8 cellular contexts compared by ENCODE assay signal in genomic region chr19:5978606-5979552, GRCh38. TPM values are rescaled to one million over a fixed set of nuclear protein-coding genes. Genes with fewer than 3 reads are reported as not detected.
DNase-seq lines count a peak whose midpoint lies in the region; ATAC-seq, FAIRE-seq and TF ChIP-seq lines count a peak whose summit lies in the region.

No MANE protein-coding gene starts in this region.

- no peak for FAIRE-seq in small intestine (lab: Jason Lieb, UNC)

- 41 to 54% (median 41%) methylated on average over 28 to 33 of the region's 33 CpGs for WGBS in small intestine, 3 donors

- H3K27ac Mint-ChIP-seq in activated CD8-positive, alpha-beta T cell treated with anti-CD3 and anti-CD28 coated beads for 36 hours, result peak overlapping the region; percentile 92

- peaks cover 5% of the 10 kb centered on the region for H3K36me3 ChIP-seq in right atrium auricular region
- peaks cover 0 to 1% of the 10 kb centered on the region in 2 donors for H3K36me3 ChIP-seq in small intestine (ENCODE audit: control insufficient read depth in 2 of 2, insufficient read depth in 2 of 2, low read length in 2 of 2)

- POLR2A ChIA-PET in activated CD8-positive, alpha-beta T cell treated with anti-CD3 and anti-CD28 coated beads for 36 hours (lab: Charles Lee), result interaction anchor here (0.7 to 4.1 kb wide), 13 partner anchors 9 to 88 kb away, joined by 3 to 24 read pairs (median 4); partner anchors contain the start of gene NDUFA11

- H3K4me3 ChIP-seq in HFF-Myc (replicated peaks; ENCODE audit: low read depth, low read length), result peak overlapping the region; percentile 82
- peak overlapping the region; percentile 98 to 100 for H3K4me3 ChIP-seq in right atrium auricular region
- peak overlapping the region; percentile 27 to 49 for H3K4me3 ChIP-seq in small intestine (ENCODE audit: low read depth in 1 of 2, low read length in 2 of 2)

- in situ Hi-C loops in ACHN (cut with HindIII; ENCODE audit: low pct_ligation_motif_present, low pct_unique_long_range_greater_than_20kb, low sequenced_read_pairs), result no loop called here

- H3K36me3 Mint-ChIP-seq in activated CD8-positive, alpha-beta T cell treated with anti-CD3 and anti-CD28 coated beads for 36 hours (ENCODE audit: low read depth), result peaks cover 46% of the 10 kb centered on the region

- no peaks in the 10 kb centered on the region for H3K9me3 ChIP-seq in right atrium auricular region
- no peaks in the 10 kb centered on the region for H3K9me3 ChIP-seq in small intestine (ENCODE audit: control insufficient read depth, low read depth)

- ATAC-seq in activated CD8-positive, alpha-beta T cell treated with anti-CD3 and anti-CD28 coated beads for 36 hours, result no peak

- CTCF ChIA-PET in activated CD8-positive, alpha-beta T cell treated with anti-CD3 and anti-CD28 coated beads for 36 hours (lab: Charles Lee), result interaction anchor here (1.0 to 6.3 kb wide), 9 partner anchors 8 to 175 kb away, joined by 3 to 32 read pairs (median 5); partner anchors contain the start of gene NRTN

- no peak for DNase-seq in HFF-Myc (ENCODE audit: extremely low read depth, low read depth)
- DNase-seq in activated CD8-positive, alpha-beta T cell treated with anti-CD3 and anti-CD28 coated beads for 36 hours, result peak; percentile 38
- DNase-seq in right atrium auricular region (ENCODE audit: low spot score), result no peak
- no peak for DNase-seq in small intestine
- DNase-seq in C1 segment of cervical spinal cord (lab: John Stamatoyannopoulos, UW), result no peak
- no peak for DNase-seq in NCI-H226
- DNase-seq in ACHN, result no peak
- DNase-seq in cerebellar cortex (ENCODE audit: low spot score), result no peak

- H3K4me3 Mint-ChIP-seq in activated CD8-positive, alpha-beta T cell treated with anti-CD3 and anti-CD28 coated beads for 36 hours, result peak overlapping the region; percentile 95

- H3K27ac ChIP-seq in right atrium auricular region (peak overlapping the region; percentile 77 to 92), small intestine (ENCODE audit: low read depth in 1 of 2, low read length in 1 of 2) (peak overlapping the region; percentile 75 to 93)

- H3K27me3 ChIP-seq in right atrium auricular region, result no peaks in the 10 kb centered on the region
- no peaks in the 10 kb centered on the region for H3K27me3 ChIP-seq in small intestine (ENCODE audit: control insufficient read depth in 2 of 2, insufficient read depth in 2 of 2, low read length in 2 of 2)

- intact Hi-C loops in activated CD8-positive, alpha-beta T cell treated with anti-CD3 and anti-CD28 coated beads for 36 hours (cut with micrococcal nuclease), result loop anchor here (5.0 to 10.0 kb wide), 2 partner anchors 74 to 187 kb away; partner anchors contain the start of genes DUS3L, NDUFA11 and VMAC

- TF ChIP-seq CTCF in HFF-Myc (IDR thresholded peaks at IDR 0.05; ENCODE audit: low read depth, low read length, missing control alignments) (no peak), right atrium auricular region (IDR thresholded peaks at IDR 0.05) (no peak)
- TF ChIP-seq CTCF in activated CD8-positive, alpha-beta T cell treated with anti-CD3 and anti-CD28 coated beads for 36 hours (IDR thresholded peaks at IDR 0.05), result no peak

- no peaks in the 10 kb centered on the region for H3K9me3 Mint-ChIP-seq in activated CD8-positive, alpha-beta T cell treated with anti-CD3 and anti-CD28 coated beads for 36 hours

- H3K4me1 ChIP-seq in right atrium auricular region (peaks cover 0 to 54% of the 10 kb centered on the region in 2 donors), small intestine (ENCODE audit: control insufficient read depth in 2 of 2, insufficient read depth in 1 of 2, low read depth in 1 of 2, low read length in 1 of 2) (peaks cover 10 to 19% of the 10 kb centered on the region in 2 donors)

- no peaks in the 10 kb centered on the region for H3K27me3 Mint-ChIP-seq in activated CD8-positive, alpha-beta T cell treated with anti-CD3 and anti-CD28 coated beads for 36 hours

- H3K4me1 Mint-ChIP-seq in activated CD8-positive, alpha-beta T cell treated with anti-CD3 and anti-CD28 coated beads for 36 hours (ENCODE audit: low read depth), result peaks cover 54% of the 10 kb centered on the region

RNA-seq across cellular contexts. Expression of gene RANBP3, which starts 0.9 kb away (rescaled TPM):
- 10 to 100 TPM; 74.3 to 87.5 TPM for total RNA-seq in activated CD8-positive, alpha-beta T cell treated with anti-CD3 and anti-CD28 coated beads for 36 hours
- total RNA-seq in right atrium auricular region, result 10 to 100 TPM; 53.6 to 54.7 TPM
- polyA plus RNA-seq in small intestine, result 10 to 100 TPM; 23.0 to 43.1 (median 33.5) TPM

Comparison
In these comparisons a context has a peak if more than half of its experiments do, and no peak if none do; other contexts are left out.
1. H3K4me3 ChIP-seq: peak in every context shown above with its lines; median percentile 99 in right atrium auricular region; 82 in HFF-Myc; 38 in small intestine.